Comparison of ENCODE assay signal across 8 cellular contexts in the genomic region with DNA sequence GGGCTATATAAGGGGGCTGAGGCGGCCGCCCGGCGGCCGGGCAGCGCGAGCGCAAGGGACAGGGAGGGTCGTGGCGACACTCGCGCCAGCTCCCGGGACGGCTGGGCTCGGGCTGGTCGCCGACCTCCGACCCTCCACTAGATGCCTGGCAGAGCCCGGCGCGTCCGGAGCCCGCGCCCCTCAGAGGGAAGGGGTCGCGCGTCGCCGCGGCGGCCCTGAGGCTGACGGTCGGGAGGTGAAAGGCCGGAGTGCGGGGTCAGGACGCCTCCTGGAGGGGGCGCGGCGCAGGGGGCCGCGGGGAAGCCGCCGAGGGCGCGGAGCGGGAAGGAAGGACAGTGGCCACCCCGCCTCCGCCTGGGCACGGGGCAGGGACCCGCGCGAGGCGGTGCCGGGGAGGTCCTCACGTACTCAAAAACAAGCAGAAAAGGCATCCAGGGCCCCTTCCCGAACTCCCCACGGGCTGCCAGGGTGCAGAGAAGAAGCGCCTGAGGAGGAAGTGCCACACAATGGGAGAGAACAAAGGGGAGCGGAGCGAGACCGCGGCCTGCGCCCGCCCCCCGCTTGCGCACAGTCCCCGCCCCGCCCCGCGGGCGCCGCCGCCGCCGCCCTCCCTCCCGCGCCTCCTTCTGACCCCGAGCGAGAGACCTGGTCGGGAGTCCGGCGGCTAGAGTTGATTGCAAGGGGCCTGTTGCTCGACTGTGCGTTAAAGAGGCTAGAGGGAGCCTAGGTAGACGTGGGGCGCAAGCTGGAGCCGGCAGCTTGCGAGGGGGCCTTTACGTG. TPM values are rescaled to one million over a fixed set of nuclear protein-coding genes. Genes with fewer than 3 reads are reported as not detected.
DNase-seq lines count a peak whose midpoint lies in the region; ATAC-seq and TF ChIP-seq lines count a peak whose summit lies in the region.

No MANE protein-coding gene starts in this region.

- TF ChIP-seq EP300 in upper lobe of left lung (IDR thresholded peaks at IDR 0.05): peak in 1 of 4 donors; percentile 9

- H3K27ac ChIP-seq in upper lobe of left lung: peak overlapping the region; percentile 100

- 1 to 3% methylated on average over 17 to 56 of the region's 89 CpGs for WGBS in upper lobe of left lung, 2 donors

- peak overlapping the region; percentile 59 to 69 (median 66) for H3K4me3 ChIP-seq in upper lobe of left lung

- H3K27me3 ChIP-seq in upper lobe of left lung: no peaks in the 10 kb centered on the region

- peaks cover 44% of the 10 kb centered on the region for H3K4me1 Mint-ChIP-seq in activated naive CD8-positive, alpha-beta T cell (ENCODE audit: low read depth)
- H3K4me1 Mint-ChIP-seq in glutamatergic neuron (ENCODE audit: low read depth, unreplicated experiment): peaks cover 20% of the 10 kb centered on the region

- no peaks in the 10 kb centered on the region for H3K9me3 Mint-ChIP-seq in activated naive CD8-positive, alpha-beta T cell (ENCODE audit: low read depth)
- H3K9me3 Mint-ChIP-seq in glutamatergic neuron (ENCODE audit: unreplicated experiment): peaks cover 41% of the 10 kb centered on the region

- peak; percentile 80 to 99 (median 98) for TF ChIP-seq POLR2A in upper lobe of left lung (IDR thresholded peaks at IDR 0.05)

- peak; percentile 54 for TF ChIP-seq CTCF in glutamatergic neuron (IDR thresholded peaks at IDR 0.05; ENCODE audit: partially characterized antibody, unreplicated experiment)
- TF ChIP-seq CTCF in omental fat pad (IDR thresholded peaks at IDR 0.05): peak in 1 of 3 donors; percentile 36
- peak in 5 of 6 experiments; percentile 46 to 91 (median 76) for TF ChIP-seq CTCF in upper lobe of left lung (IDR thresholded peaks at IDR 0.05)

- peaks cover 26 to 27% (median 26%) of the 10 kb centered on the region in 4 donors for H3K4me1 ChIP-seq in upper lobe of left lung

- H3K36me3 Mint-ChIP-seq in activated naive CD8-positive, alpha-beta T cell: no peaks in the 10 kb centered on the region
- H3K36me3 Mint-ChIP-seq in glutamatergic neuron (ENCODE audit: unreplicated experiment): peaks cover 12% of the 10 kb centered on the region

- H3K36me3 ChIP-seq in upper lobe of left lung: no peaks in the 10 kb centered on the region

- H3K4me3 Mint-ChIP-seq in activated naive CD8-positive, alpha-beta T cell: peak overlapping the region; percentile 95
- H3K4me3 Mint-ChIP-seq in glutamatergic neuron (ENCODE audit: unreplicated experiment): peak overlapping the region; percentile 96

- in situ Hi-C loops in KBM-7 (cut with MboI; ENCODE audit: low pct_unique_long_range_greater_than_20kb, low sequenced_read_pairs): no loop called here
- in situ Hi-C loops in SK-MEL-5 (cut with HindIII; ENCODE audit: low pct_unique_long_range_greater_than_20kb, low sequenced_read_pairs): no loop called here

- peak overlapping the region; percentile 95 for H3K27ac Mint-ChIP-seq in activated naive CD8-positive, alpha-beta T cell
- peak overlapping the region; percentile 100 for H3K27ac Mint-ChIP-seq in glutamatergic neuron (ENCODE audit: unreplicated experiment)

- H3K27me3 Mint-ChIP-seq in activated naive CD8-positive, alpha-beta T cell: no peaks in the 10 kb centered on the region
- H3K27me3 Mint-ChIP-seq in glutamatergic neuron (ENCODE audit: unreplicated experiment): peaks cover 41% of the 10 kb centered on the region

- DNase-seq in ELR (ENCODE audit: low read depth) (peak; percentile 83), KBM-7 (peak; percentile 70), SK-MEL-5 (ENCODE audit: low read depth, low spot score) (peak; percentile 70), glutamatergic neuron (peak; percentile 85), omental fat pad (ENCODE audit: low spot score) (no peak), upper lobe of left lung (peak; percentile 79 to 94)

- peak; percentile 49 for ATAC-seq in GM21737 (IDR thresholded peaks at IDR 0.05; ENCODE audit: unreplicated experiment)
- peak; percentile 62 for ATAC-seq in omental fat pad (ENCODE audit: low FRiP score)
- ATAC-seq in upper lobe of left lung (ENCODE audit: low FRiP score in 2 of 2): peak; percentile 78 to 84

- H3K9me3 ChIP-seq in upper lobe of left lung: no peaks in the 10 kb centered on the region

RNA-seq across cellular contexts. Expression of gene KLF7, which starts 0.8 kb away (rescaled TPM):
- 6.2 and 8.4 TPM in 2 replicates for total RNA-seq in SK-MEL-5 (2014; rRNA removed; shearing (Covaris generic))
- 5.9 and 8.9 TPM in 2 replicates for polyA plus RNA-seq in SK-MEL-5 (2015; cell fraction: cytosol; rRNA removed)
- polyA plus RNA-seq in SK-MEL-5 (2015; cell fraction: nucleus; rRNA removed): 22.5 and 24.8 TPM in 2 replicates
- 323 TPM for total RNA-seq in glutamatergic neuron (ENCODE audit: unreplicated experiment)
- 10 to 100 TPM; 23.0 to 76.3 (median 32.4) TPM for total RNA-seq in omental fat pad
- total RNA-seq in upper lobe of left lung: 10 to 100 TPM; 15.4 to 50.5 (median 22.4) TPM
